Comparison of ENCODE assay signal across 20 cellular contexts in the genomic region with DNA sequence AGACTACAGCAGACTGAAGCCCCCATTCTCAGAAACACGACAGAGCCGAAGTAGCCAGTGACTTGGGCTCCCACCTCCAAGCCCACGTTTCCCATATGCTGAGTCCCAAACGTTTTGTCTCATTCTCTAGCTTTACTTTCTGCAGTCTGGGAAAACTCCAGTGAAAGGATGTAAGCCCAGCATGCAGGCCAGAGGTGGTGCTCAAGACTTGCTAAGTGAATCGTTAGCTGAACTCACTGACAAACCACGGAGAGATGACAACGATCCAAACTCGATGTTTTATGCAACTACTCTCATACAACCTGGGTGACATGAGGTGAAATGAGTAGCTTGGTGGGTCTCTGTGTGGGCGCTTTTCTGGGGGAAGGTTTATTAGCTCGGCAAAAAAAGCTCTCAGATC.
A peak's percentile ranks its signal among the peaks of the same experiment; 100 is the strongest.
DNase-seq lines count a peak whose midpoint lies in the region; ATAC-seq and TF ChIP-seq lines count a peak whose summit lies in the region.
"Had no signal": no experiment of that assay in that cellular context is flagged by ENCODE, and none has a peak within 500 bp of the region (broad histone marks: within the 10 kb centered on the region; RNA-seq: fewer than 3 reads in every experiment).

No MANE protein-coding gene starts in this region.

- in situ Hi-C loops in T47D (cut with HindIII; ENCODE audit: low pct_unique_long_range_greater_than_20kb, low sequenced_read_pairs) = no loop called here
- in situ Hi-C loops in astrocyte of the spinal cord (cut with HindIII; ENCODE audit: low sequenced_read_pairs) = no loop called here

- DNase-seq in T47D (ENCODE audit: low read depth in 1 of 2, low spot score in 1 of 2) = peak; percentile 26 to 65
- DNase-seq in breast epithelium (ENCODE audit: low spot score in 2 of 2) = no peak
- DNase-seq in astrocyte of the spinal cord (ENCODE audit: low read depth, low spot score) = peak; percentile 45
- no peak for DNase-seq in foreskin keratinocyte
- peak; percentile 35 for DNase-seq in stromal cell of bone marrow (ENCODE audit: low read depth)
- no peak for DNase-seq in left lung
- DNase-seq: activated B cell treated with CpG ODN at 0.5 μM for 24 hours; CD4-positive, CD25-positive, alpha-beta regulatory T cell; islet precursor cell; midbrain; NCI-H1092 treated with DMSO at 0.1 percent for 48 hours; NCI-H774; right cardiac atrium; RPMI8226; stimulated activated naive CD4-positive, alpha-beta T cell treated with Interleukin-2 at 50 U/mL for 16 hours; T-helper 1 cell; upper lobe of left lung had no signal

- H3K27me3 ChIP-seq in breast epithelium = no peaks in the 10 kb centered on the region
- H3K27me3 ChIP-seq in foreskin keratinocyte = no peaks in the 10 kb centered on the region
- no peaks in the 10 kb centered on the region for H3K27me3 ChIP-seq in left lung
- H3K27me3 ChIP-seq: upper lobe of left lung had no signal

- intact Hi-C loops in breast epithelium (cut with DNase I; ENCODE audit: low total_unique reads) (no loop called here), left lung (cut with DNase I) (no loop called here)

- H3K27ac ChIP-seq in breast epithelium (no peak overlapping the region), foreskin keratinocyte (no peak overlapping the region), left lung (no peak overlapping the region)
- H3K27ac ChIP-seq: upper lobe of left lung had no signal

- no peak for TF ChIP-seq POLR2A in breast epithelium (IDR thresholded peaks at IDR 0.05)

- H3K36me3 ChIP-seq in breast epithelium (no peaks in the 10 kb centered on the region), left lung (no peaks in the 10 kb centered on the region)
- H3K36me3 ChIP-seq: upper lobe of left lung had no signal

- no peak overlapping the region for H3K4me3 ChIP-seq in breast epithelium
- H3K4me3 ChIP-seq in astrocyte of the spinal cord (ENCODE audit: low read depth, low read length) = no peak overlapping the region
- H3K4me3 ChIP-seq in left lung = no peak overlapping the region
- H3K4me3 ChIP-seq: upper lobe of left lung had no signal

- no peaks in the 10 kb centered on the region for H3K4me1 ChIP-seq in breast epithelium
- H3K4me1 ChIP-seq in foreskin keratinocyte = no peaks in the 10 kb centered on the region
- H3K4me1 ChIP-seq in left lung = no peaks in the 10 kb centered on the region
- H3K4me1 ChIP-seq: upper lobe of left lung had no signal

- no peak for TF ChIP-seq CTCF in breast epithelium (IDR thresholded peaks at IDR 0.05)
- TF ChIP-seq CTCF in astrocyte of the spinal cord (IDR thresholded peaks at IDR 0.05; ENCODE audit: low read depth, low read length) = peak; percentile 34
- TF ChIP-seq CTCF in foreskin keratinocyte (conservative IDR thresholded peaks at IDR 0.05) = peak; percentile 12
- no peak for TF ChIP-seq CTCF in left lung (IDR thresholded peaks at IDR 0.05)

- ATAC-seq in foreskin keratinocyte (no peak), left lung (no peak), GM21529 (IDR thresholded peaks at IDR 0.05; ENCODE audit: unreplicated experiment) (no peak), HG03135 (IDR thresholded peaks at IDR 0.05; ENCODE audit: unreplicated experiment) (no peak)
- ATAC-seq: HCT116 had no signal

- H3K9me3 ChIP-seq in breast epithelium = peaks cover 0 to 6% of the 10 kb centered on the region in 2 donors
- H3K9me3 ChIP-seq in left lung = peaks cover 0 to 15% of the 10 kb centered on the region in 2 donors
- H3K9me3 ChIP-seq: upper lobe of left lung had no signal

Comparison
In these comparisons a context has a peak if more than half of its experiments do, and no peak if none do; other contexts are left out.
1. DNase-seq: peak in T47D (2 of 2), astrocyte of the spinal cord (single experiment) and stromal cell of bone marrow (single experiment); none in breast epithelium (0 of 2), foreskin keratinocyte (0 of 2) and left lung (0 of 2).
2. CTCF ChIP-seq: peak in astrocyte of the spinal cord (single experiment) and foreskin keratinocyte (single experiment); none in breast epithelium (0 of 3) and left lung (0 of 2).